8 cellular contexts compared by ENCODE assay signal in the genomic region with DNA sequence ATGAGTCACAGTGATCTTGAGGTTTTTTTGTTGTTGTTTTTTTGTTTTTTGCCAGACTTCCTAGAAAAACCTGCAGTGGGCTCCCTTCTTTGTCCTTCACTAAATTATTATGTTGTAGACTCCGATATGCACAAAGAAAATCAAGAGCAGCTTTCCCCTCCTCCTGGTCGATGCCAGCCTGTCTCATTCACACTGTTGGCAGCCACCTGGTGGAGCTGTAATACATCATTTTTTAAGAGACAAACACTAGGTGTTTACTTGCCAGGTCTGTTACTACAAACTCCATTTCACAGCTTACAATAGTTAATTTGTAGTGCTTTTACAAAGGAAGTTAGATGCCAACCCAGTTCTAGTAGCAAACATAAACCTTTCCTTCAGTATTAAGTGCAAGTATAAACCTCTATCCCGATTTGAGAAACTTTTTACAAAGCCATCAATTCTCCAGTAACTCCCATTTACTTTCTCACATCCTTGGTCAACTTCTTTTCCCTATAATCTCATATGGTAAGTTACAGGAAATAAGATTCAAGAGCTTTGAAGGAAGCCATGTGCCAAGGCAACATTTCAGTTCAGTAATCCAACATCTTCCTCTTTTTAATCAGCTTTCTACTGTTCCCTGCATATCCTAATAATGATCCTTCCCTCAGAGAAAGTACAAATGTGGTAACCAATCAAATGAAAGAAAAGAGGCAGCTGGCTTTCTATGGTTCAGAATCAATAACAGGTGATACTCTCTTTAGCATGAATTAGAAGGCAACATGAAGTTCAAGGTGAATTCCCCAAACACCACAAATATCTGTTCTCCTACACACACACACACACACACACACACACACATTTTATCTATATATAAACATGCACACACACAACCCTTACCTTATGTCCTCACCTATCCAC. TPM values are rescaled to one million over a fixed set of nuclear protein-coding genes. Genes with fewer than 3 reads are reported as not detected.
DNase-seq lines count a peak whose midpoint lies in the region; ATAC-seq and TF ChIP-seq lines count a peak whose summit lies in the region.

No MANE protein-coding gene starts in this region.

- TF ChIP-seq CTCF in HFF-Myc (IDR thresholded peaks at IDR 0.05; ENCODE audit: low read depth, low read length, missing control alignments) (peak; percentile 9), dorsolateral prefrontal cortex (IDR thresholded peaks at IDR 0.05 in 54 of 56, conservative IDR thresholded peaks at IDR 0.05 in 2 of 56; ENCODE audit: low read depth in 1 of 56, partially characterized antibody in 56 of 56) (peak in 26 of 56 donors; percentile 10 to 52 (median 25))

- DNase-seq in DMS53 treated with DMSO at 0.1 percent for 48 hours (lab: John Stamatoyannopoulos, UW; ENCODE audit: unreplicated experiment) (peak; percentile 9), HFF-Myc (ENCODE audit: extremely low read depth, low read depth) (no peak), NCI-H460 (ENCODE audit: extremely low read depth, low read depth) (peak; percentile 24), medulla oblongata (ENCODE audit: extremely low spot score) (peak; percentile 14), dorsolateral prefrontal cortex (no peak)
- DNase-seq in activated effector memory CD4-positive, alpha-beta T cell treated with Interleukin-2 at 50 U/mL for 16 hours = peak; percentile 14

- intact Hi-C loops in dorsolateral prefrontal cortex (cut with DNase I) = loop anchor here in 1 of 2 donors (5.0 kb wide), 1 partner anchor 53 kb away; no protein-coding TSS in a partner anchor

- no peak for ATAC-seq in HG02852 (IDR thresholded peaks at IDR 0.05; ENCODE audit: unreplicated experiment)
- no peak for ATAC-seq in GM21576 (IDR thresholded peaks at IDR 0.05; ENCODE audit: unreplicated experiment)

- H3K4me3 ChIP-seq in HFF-Myc (replicated peaks; ENCODE audit: low read depth, low read length) (no peak overlapping the region), dorsolateral prefrontal cortex (no peak overlapping the region)

- no peaks in the 10 kb centered on the region for H3K27me3 ChIP-seq in dorsolateral prefrontal cortex

- H3K27ac ChIP-seq in dorsolateral prefrontal cortex = no peak overlapping the region

RNA-seq across cellular contexts. Expression of a gene that starts 14.0 kb away (rescaled TPM):
- 39.7 and 41.5 TPM in 2 replicates for total RNA-seq in NCI-H460 (2014; rRNA removed; shearing (Covaris generic))
- polyA plus RNA-seq in NCI-H460 (2014; cell fraction: nucleus; rRNA removed) = 26.1 and 27.5 TPM in 2 replicates
- total RNA-seq in dorsolateral prefrontal cortex = 10 to 100 TPM; 33.8 to 77.3 (median 59.0) TPM

RNA-seq across cellular contexts. Expression of a gene that starts 14.1 kb away (rescaled TPM):
- 4.0 and 5.7 TPM in 2 replicates for total RNA-seq in NCI-H460 (2014; rRNA removed; shearing (Covaris generic))
- polyA plus RNA-seq in NCI-H460 (2014; cell fraction: nucleus; rRNA removed) = 0.11 and 3.0 TPM in 2 replicates
- total RNA-seq in dorsolateral prefrontal cortex = 10 to 100 TPM in 1 of 120 experiments, 1 to 10 TPM in 119; 1.7 to 10.8 (median 5.0) TPM

Comparison
In these comparisons a context has a peak if more than half of its experiments do, and no peak if none do; other contexts are left out.
1. DNase-seq: peak in DMS53 treated with DMSO at 0.1 percent for 48 hours (single experiment), NCI-H460 (single experiment), activated effector memory CD4-positive, alpha-beta T cell treated with Interleukin-2 at 50 U/mL for 16 hours (single experiment) and medulla oblongata (single experiment); none in HFF-Myc (single experiment) and dorsolateral prefrontal cortex (0 of 10).